Comparison of ENCODE assay signal across 14 cellular contexts in the genomic region with DNA sequence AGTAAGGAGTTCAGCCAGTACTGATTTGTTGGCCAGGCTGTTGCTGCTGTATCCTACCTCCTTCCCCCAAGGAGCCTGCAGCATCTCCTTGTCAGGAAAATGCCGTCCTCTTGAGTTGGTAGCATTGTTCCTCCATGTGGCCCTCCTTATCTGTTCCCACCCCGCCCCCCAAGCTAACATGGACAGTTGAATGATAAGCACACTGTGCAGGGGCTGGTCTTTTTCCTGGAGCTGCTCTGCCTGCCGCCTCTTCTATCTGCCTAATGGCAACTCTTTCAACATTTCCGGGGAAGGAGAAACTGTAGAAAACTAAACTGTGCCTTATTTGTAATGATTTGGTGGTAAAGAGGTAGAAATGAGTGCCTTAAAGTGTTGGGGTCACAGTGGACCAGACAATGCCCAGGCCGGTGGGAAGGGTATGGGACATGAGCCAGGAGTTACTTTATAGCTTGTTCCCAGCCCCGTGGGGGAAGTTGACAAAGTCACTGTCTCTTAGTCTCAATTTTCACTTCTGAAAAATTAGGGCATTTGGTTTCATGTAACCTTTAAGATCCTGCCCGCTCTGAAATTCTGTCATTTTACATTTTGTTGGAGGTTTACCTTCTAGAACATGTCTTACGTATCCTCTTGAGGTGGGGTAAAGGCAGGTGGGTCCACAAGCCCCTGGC. TPM values are rescaled to one million over a fixed set of nuclear protein-coding genes. Genes with fewer than 3 reads are reported as not detected.
A peak's percentile ranks its signal among the peaks of the same experiment; 100 is the strongest.
DNase-seq lines count a peak whose midpoint lies in the region; ATAC-seq and TF ChIP-seq lines count a peak whose summit lies in the region.
"Had no signal": no experiment of that assay in that cellular context is flagged by ENCODE, and none has a peak within 500 bp of the region (broad histone marks: within the 10 kb centered on the region; RNA-seq: fewer than 3 reads in every experiment).

No MANE protein-coding gene starts in this region.

- no peaks in the 10 kb centered on the region for H3K36me3 Mint-ChIP-seq in neural crest cell (ENCODE audit: low read depth)

- peak; percentile 21 for DNase-seq in SIG-M5 treated with dmso at 0.1 percent for 504 hours (lab: John Stamatoyannopoulos, UW; ENCODE audit: unreplicated experiment)
- DNase-seq in SIG-M5 (lab: John Stamatoyannopoulos, UW), result no peak
- DNase-seq in HL-60 (ENCODE audit: low read depth in 1 of 2, low spot score in 1 of 2), result peak in 1 of 2 experiments; percentile 39
- DNase-seq in neural crest cell (ENCODE audit: low read depth, low spot score), result no peak
- no peak for DNase-seq in superior temporal gyrus (ENCODE audit: extremely low spot score)
- DNase-seq: mucosa of descending colon had no signal

- H3K27ac Mint-ChIP-seq in neural crest cell (ENCODE audit: unreplicated experiment), result no peak overlapping the region

- peaks cover 6% of the 10 kb centered on the region for H3K27me3 Mint-ChIP-seq in neural crest cell (ENCODE audit: low read depth)

- TF ChIP-seq CTCF in HL-60 (IDR thresholded peaks at IDR 0.05; ENCODE audit: insufficient read depth, low read length) (no peak), VCaP (conservative IDR thresholded peaks at IDR 0.05) (no peak), neural crest cell (conservative IDR thresholded peaks at IDR 0.05) (no peak)

- no peak for ATAC-seq in HG02970 (IDR thresholded peaks at IDR 0.05; ENCODE audit: low FRiP score, unreplicated experiment)
- ATAC-seq in HG02763 (IDR thresholded peaks at IDR 0.05; ENCODE audit: unreplicated experiment), result no peak
- ATAC-seq: A549, mucosa of descending colon, sciatic nerve had no signal

- H3K4me3 ChIP-seq in HL-60 (replicated peaks; ENCODE audit: insufficient read depth, low read length), result no peak overlapping the region
- H3K4me3 ChIP-seq: A549, esophagus muscularis mucosa, mucosa of descending colon, tibial nerve had no signal

- H3K4me3 Mint-ChIP-seq in neural crest cell, result peak overlapping the region; percentile 59

- H3K9me3 Mint-ChIP-seq in neural crest cell, result no peaks in the 10 kb centered on the region

- H3K4me1 Mint-ChIP-seq in neural crest cell, result peaks cover 39% of the 10 kb centered on the region

- H3K27me3 ChIP-seq in HL-60 (ENCODE audit: insufficient read depth, poor library complexity, severe bottlenecking), result no peaks in the 10 kb centered on the region
- H3K27me3 ChIP-seq: esophagus muscularis mucosa, tibial nerve had no signal

- H3K27ac ChIP-seq in HL-60 (replicated peaks), result peak overlapping the region; percentile 42
- peak overlapping the region; percentile 75 for H3K27ac ChIP-seq in VCaP
- H3K27ac ChIP-seq: A549 had no signal

RNA-seq across cellular contexts. Expression of gene FAM118A, which starts 4.5 kb away (rescaled TPM):
- 60.7 and 64.8 TPM in 2 replicates for total RNA-seq in neural crest cell

RNA-seq across cellular contexts. Expression of gene UPK3A, which starts 29.4 kb away (rescaled TPM):
- total RNA-seq in neural crest cell, result not detected in 2 replicates
- total RNA-seq: esophagus muscularis mucosa, OCI-LY7, sciatic nerve, tibial nerve had no signal
